Comparison of ENCODE assay signal across 1 cellular context in the genomic region with DNA sequence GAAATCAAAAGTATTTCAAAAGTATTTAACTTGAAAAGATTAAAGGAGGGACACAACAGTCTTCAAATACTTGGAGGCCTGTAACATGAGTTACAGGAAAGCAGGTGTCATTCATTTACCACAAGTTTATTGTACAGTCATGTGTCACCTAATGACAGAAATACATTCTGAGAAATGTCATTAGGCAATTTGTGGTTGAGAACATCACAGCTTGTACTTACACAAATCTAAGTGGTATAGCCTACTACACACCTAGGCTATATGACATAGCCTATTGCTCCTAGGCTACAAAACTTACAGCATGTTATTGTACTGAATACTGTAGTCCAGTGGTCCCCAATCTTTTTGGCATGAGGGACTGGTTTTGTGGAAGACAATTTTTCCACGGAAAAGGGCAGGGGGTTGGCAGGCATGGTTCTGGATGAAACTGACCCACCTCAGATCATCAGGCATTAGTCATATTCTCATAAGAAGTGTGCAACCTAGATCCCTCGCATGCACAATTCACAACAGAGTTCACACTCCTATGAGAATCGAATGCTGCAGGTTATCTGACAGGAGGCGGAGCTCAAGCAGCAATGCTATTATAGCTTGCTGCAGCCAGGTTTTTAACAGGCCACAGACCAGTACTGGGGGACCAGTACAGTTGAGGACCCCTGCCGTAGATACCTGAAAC.
TF ChIP-seq lines count a peak whose summit lies in the region.

No MANE protein-coding gene starts in this region.

TF ChIP-seq in IMR-90, 13 proteins besides CTCF, POLR2A, EP300 and RAD21 (continued from another document):
- TF ChIP-seq MXI1 (IDR thresholded peaks at IDR 0.05; ENCODE audit: borderline replicate concordance, low read depth, low read length) (no peak), NFE2L2 (IDR thresholded peaks at IDR 0.05; ENCODE audit: low read depth, low read length) (no peak), MAFK (IDR thresholded peaks at IDR 0.05; ENCODE audit: low read depth, low read length) (no peak)
- TF ChIP-seq, protein P1, sequence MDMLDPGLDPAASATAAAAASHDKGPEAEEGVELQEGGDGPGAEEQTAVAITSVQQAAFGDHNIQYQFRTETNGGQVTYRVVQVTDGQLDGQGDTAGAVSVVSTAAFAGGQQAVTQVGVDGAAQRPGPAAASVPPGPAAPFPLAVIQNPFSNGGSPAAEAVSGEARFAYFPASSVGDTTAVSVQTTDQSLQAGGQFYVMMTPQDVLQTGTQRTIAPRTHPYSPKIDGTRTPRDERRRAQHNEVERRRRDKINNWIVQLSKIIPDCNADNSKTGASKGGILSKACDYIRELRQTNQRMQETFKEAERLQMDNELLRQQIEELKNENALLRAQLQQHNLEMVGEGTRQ (IDR thresholded peaks at IDR 0.05; ENCODE audit: low read depth, low read length), result no peak
